ENCODE assay signal across 25 cellular contexts in genomic region chr14:64233791-64234190, GRCh38.
DNase-seq lines count a peak whose midpoint lies in the region; ATAC-seq and TF ChIP-seq lines count a peak whose summit lies in the region.
"Had no signal": no experiment of that assay in that cellular context is flagged by ENCODE, and none has a peak within 500 bp of the region (broad histone marks: within the 10 kb centered on the region; RNA-seq: fewer than 3 reads in every experiment).

No MANE protein-coding gene starts in this region.

- H2BK5ac ChIP-seq in mesenchymal stem cell (ENCODE audit: low read depth, low read length, poor library complexity, severe bottlenecking) = no peak overlapping the region

- no peaks in the 10 kb centered on the region for H3K9me3 ChIP-seq in mesenchymal stem cell (ENCODE audit: control insufficient read depth, low read length)
- H3K9me3 ChIP-seq: BLaER1 treated with 17β-estradiol and CSF1 and Interleukin-3, amounts not matched to agents 10 nM and 100 nM; HAP-1; transverse colon had no signal

- H3K36me3 Mint-ChIP-seq in natural killer cell = peaks cover under 1% of the 10 kb centered on the region
- H3K36me3 Mint-ChIP-seq in natural killer cell treated with Interleukin-12 subunit alpha and Interleukin-12 subunit beta and Interleukin-15 and Interleukin-18, amount 100 ng/mL, for 72 hours = no peaks in the 10 kb centered on the region
- H3K36me3 Mint-ChIP-seq in WTC11 = peaks cover 4% of the 10 kb centered on the region; the same call in 1 of the 2 replicates
- H3K36me3 Mint-ChIP-seq: activated naive CD4-positive, alpha-beta T cell treated with anti-CD3 and anti-CD28 coated beads, Interleukin-2, amount 50 U/mL, for 72 hours had no signal

- no peak overlapping the region for H2AFZ ChIP-seq in mesenchymal stem cell (ENCODE audit: low read depth, low read length)

- peak overlapping the region; percentile 39 to 48 for H3K27ac Mint-ChIP-seq in natural killer cell
- peak overlapping the region in 1 of 2 donors; percentile 71 for H3K27ac Mint-ChIP-seq in natural killer cell treated with Interleukin-12 subunit alpha and Interleukin-12 subunit beta and Interleukin-15 and Interleukin-18, amount 100 ng/mL, for 72 hours
- 0 out of 2 replicates have a peak overlapping the region, but pooled peaks have one; percentile 27 for H3K27ac Mint-ChIP-seq in WTC11
- H3K27ac Mint-ChIP-seq: activated T-cell treated with anti-CD3 and anti-CD28 coated beads, Interleukin-2, amount 50 U/mL, for 72 hours had no signal

- H3K18ac ChIP-seq in mesenchymal stem cell (ENCODE audit: low read depth in 1 of 2, low read length in 2 of 2) = no peak overlapping the region

- H3K27me3 ChIP-seq in mesenchymal stem cell (ENCODE audit: control insufficient read depth in 1 of 2, insufficient read depth in 1 of 2, low read length in 2 of 2) = peaks cover 0 to 38% of the 10 kb centered on the region in 2 experiments
- H3K27me3 ChIP-seq: transverse colon had no signal

- 90% methylated on average over 2 of the region's 2 CpGs for WGBS in mesenchymal stem cell

- H3K9ac ChIP-seq in mesenchymal stem cell (ENCODE audit: low read length) = no peak overlapping the region
- H3K9ac ChIP-seq: BLaER1 treated with 17β-estradiol and CSF1 and Interleukin-3, amounts not matched to agents 10 nM and 100 nM had no signal

- H4K8ac ChIP-seq in mesenchymal stem cell (ENCODE audit: low read length) = no peak overlapping the region

- H3K4me1 ChIP-seq in mesenchymal stem cell (ENCODE audit: control insufficient read depth, insufficient read depth, low read depth, low read length) = peaks cover 36% of the 10 kb centered on the region
- H3K4me1 ChIP-seq: HAP-1, transverse colon had no signal

- TF ChIP-seq CTCF in natural killer cell (IDR thresholded peaks at IDR 0.05) = no peak
- no peak for TF ChIP-seq CTCF in WTC11 (IDR thresholded peaks at IDR 0.05)

- H3K4me3 Mint-ChIP-seq in natural killer cell (no peak overlapping the region), WTC11 (no peak overlapping the region)
- no peak overlapping the region for H3K4me3 Mint-ChIP-seq in natural killer cell treated with Interleukin-12 subunit alpha and Interleukin-12 subunit beta and Interleukin-15 and Interleukin-18, amount 100 ng/mL, for 72 hours
- H3K4me3 Mint-ChIP-seq: activated T-cell treated with anti-CD3 and anti-CD28 coated beads, Interleukin-2, amount 50 U/mL, for 72 hours had no signal

- H3K27me3 Mint-ChIP-seq in natural killer cell (ENCODE audit: low read depth in 2 of 2) = no peaks in the 10 kb centered on the region
- no peaks in the 10 kb centered on the region for H3K27me3 Mint-ChIP-seq in natural killer cell treated with Interleukin-12 subunit alpha and Interleukin-12 subunit beta and Interleukin-15 and Interleukin-18, amount 100 ng/mL, for 72 hours
- no peaks in the 10 kb centered on the region for H3K27me3 Mint-ChIP-seq in WTC11 (ENCODE audit: low read depth)

- no peak overlapping the region for H2BK120ac ChIP-seq in mesenchymal stem cell (ENCODE audit: low read depth, low read length)

- H2AK5ac ChIP-seq in mesenchymal stem cell (ENCODE audit: low read length, severe bottlenecking) = no peak overlapping the region

- no peak overlapping the region for H3K23ac ChIP-seq in mesenchymal stem cell (ENCODE audit: low read length in 2 of 2)

- H3K4me1 Mint-ChIP-seq in natural killer cell = peaks cover 8 to 9% of the 10 kb centered on the region in 2 donors
- H3K4me1 Mint-ChIP-seq in natural killer cell treated with Interleukin-12 subunit alpha and Interleukin-12 subunit beta and Interleukin-15 and Interleukin-18, amount 100 ng/mL, for 72 hours (ENCODE audit: low read depth in 2 of 2) = peaks cover 23 to 28% of the 10 kb centered on the region in 2 donors
- no peaks in the 10 kb centered on the region for H3K4me1 Mint-ChIP-seq in WTC11

- no peak overlapping the region for H3K4me3 ChIP-seq in mesenchymal stem cell (ENCODE audit: insufficient read depth in 1 of 2, low read depth in 1 of 2, low read length in 2 of 2)
- H3K4me3 ChIP-seq: BLaER1 treated with 17β-estradiol and CSF1 and Interleukin-3, amounts not matched to agents 10 nM and 100 nM; HAP-1; transverse colon had no signal

- H4K91ac ChIP-seq in mesenchymal stem cell (ENCODE audit: low read length) = no peak overlapping the region

- DNase-seq in natural killer cell = no peak
- no peak for DNase-seq in natural killer cell treated with Interleukin-12 subunit alpha and Interleukin-12 subunit beta and Interleukin-15 and Interleukin-18, amount 100 ng/mL, for 72 hours (ENCODE audit: low spot score)
- DNase-seq in WTC11 (ENCODE audit: low spot score) = no peak
- peak; percentile 24 for DNase-seq in mesenchymal stem cell
- DNase-seq in NCI-H1417 treated with DMSO at 0.1 percent for 48 hours (lab: John Stamatoyannopoulos, UW) = no peak
- no peak for DNase-seq in DMS 273 treated with DMSO at 0.1 percent for 48 hours (lab: John Stamatoyannopoulos, UW)
- no peak for DNase-seq in NCI-H345 treated with DMSO at 0.1 percent for 48 hours (lab: John Stamatoyannopoulos, UW; ENCODE audit: unreplicated experiment)
- no peak for DNase-seq in ecto neural progenitor cell (ENCODE audit: low spot score)
- DNase-seq: activated T-cell treated with anti-CD3 and anti-CD28 coated beads, Interleukin-2, amount 50 U/mL, for 72 hours; effector CD8-positive, alpha-beta T cell; hypothalamus; islet precursor cell; MM.1S; NCI-H1436; NCI-H2107; NCI-H524; nucleus accumbens; small intestine; stimulated activated CD4-positive, alpha-beta T cell treated with anti-CD3 and anti-CD28 coated beads, Interleukin-2, amount 100 ng/mL, for 24 hours; stimulated activated naive CD4-positive, alpha-beta T cell treated with Interleukin-2 at 50 U/mL for 16 hours; transverse colon had no signal

- H3K36me3 ChIP-seq in mesenchymal stem cell (ENCODE audit: control insufficient read depth in 1 of 2, insufficient read depth in 2 of 2, low read depth in 1 of 2, low read length in 2 of 2) = peaks cover 0 to 6% of the 10 kb centered on the region in 2 experiments
- H3K36me3 ChIP-seq: HAP-1 had no signal

- no peak overlapping the region for H2BK15ac ChIP-seq in mesenchymal stem cell (ENCODE audit: low read depth, poor library complexity, severe bottlenecking)

- POLR2A ChIA-PET in WTC11 (lab: Charles Lee) = no interaction called here

- intact Hi-C loops in natural killer cell (cut with micrococcal nuclease) = no loop called here

- no peak overlapping the region for H3K14ac ChIP-seq in mesenchymal stem cell (ENCODE audit: low read length in 2 of 2)

- CTCF ChIA-PET in WTC11 (lab: Charles Lee) = interaction anchor here (1.2 kb wide), 1 partner anchor 70 kb away, joined by 4 read pairs; no protein-coding TSS in a partner anchor

- no peak overlapping the region for H3K4ac ChIP-seq in mesenchymal stem cell (ENCODE audit: low read depth in 1 of 2, low read length in 2 of 2)

- no peak overlapping the region for H2BK12ac ChIP-seq in mesenchymal stem cell (ENCODE audit: low read length in 2 of 2)

- H3K79me1 ChIP-seq in mesenchymal stem cell (replicated peaks; ENCODE audit: low read length, poor library complexity, severe bottlenecking) = peaks cover 3% of the 10 kb centered on the region

- no peak overlapping the region for H3K27ac ChIP-seq in mesenchymal stem cell (ENCODE audit: low read length, poor library complexity, severe bottlenecking)

- H3K4me2 ChIP-seq in mesenchymal stem cell (ENCODE audit: low read length, poor library complexity, severe bottlenecking) = no peak overlapping the region

- no peaks in the 10 kb centered on the region for H3K9me3 Mint-ChIP-seq in natural killer cell
- H3K9me3 Mint-ChIP-seq in natural killer cell treated with Interleukin-12 subunit alpha and Interleukin-12 subunit beta and Interleukin-15 and Interleukin-18, amount 100 ng/mL, for 72 hours = no peaks in the 10 kb centered on the region
- H3K9me3 Mint-ChIP-seq in WTC11 = no peaks in the 10 kb centered on the region; the same call in 1 of the 2 replicates
- H3K9me3 Mint-ChIP-seq: activated naive CD4-positive, alpha-beta T cell treated with anti-CD3 and anti-CD28 coated beads, Interleukin-2, amount 50 U/mL, for 72 hours; activated T-cell treated with anti-CD3 and anti-CD28 coated beads, Interleukin-2, amount 50 U/mL, for 72 hours had no signal

- ATAC-seq in natural killer cell (no peak), WTC11 (no peak)
- ATAC-seq in natural killer cell treated with Interleukin-12 subunit alpha and Interleukin-12 subunit beta and Interleukin-15 and Interleukin-18, amount 100 ng/mL, for 72 hours = no peak
- ATAC-seq: activated naive CD4-positive, alpha-beta T cell treated with anti-CD3 and anti-CD28 coated beads, Interleukin-2, amount 50 U/mL, for 72 hours; activated T-cell treated with anti-CD3 and anti-CD28 coated beads, Interleukin-2, amount 50 U/mL, for 72 hours; esophagus mucosa had no signal

TF ChIP-seq in WTC11, 78 proteins besides CTCF, POLR2A, EP300 and RAD21 (continues in another document):
- no peak for TF ChIP-seq ATF3 (CRISPR knock-in tag; conservative IDR thresholded peaks at IDR 0.05)
- TF ChIP-seq, protein P1, sequence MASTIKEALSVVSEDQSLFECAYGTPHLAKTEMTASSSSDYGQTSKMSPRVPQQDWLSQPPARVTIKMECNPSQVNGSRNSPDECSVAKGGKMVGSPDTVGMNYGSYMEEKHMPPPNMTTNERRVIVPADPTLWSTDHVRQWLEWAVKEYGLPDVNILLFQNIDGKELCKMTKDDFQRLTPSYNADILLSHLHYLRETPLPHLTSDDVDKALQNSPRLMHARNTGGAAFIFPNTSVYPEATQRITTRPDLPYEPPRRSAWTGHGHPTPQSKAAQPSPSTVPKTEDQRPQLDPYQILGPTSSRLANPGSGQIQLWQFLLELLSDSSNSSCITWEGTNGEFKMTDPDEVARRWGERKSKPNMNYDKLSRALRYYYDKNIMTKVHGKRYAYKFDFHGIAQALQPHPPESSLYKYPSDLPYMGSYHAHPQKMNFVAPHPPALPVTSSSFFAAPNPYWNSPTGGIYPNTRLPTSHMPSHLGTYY (CRISPR knock-in tag; IDR thresholded peaks at IDR 0.05) = no peak
